Comparison of ENCODE assay signal across 2 cellular contexts in genomic region chr15:51799908-51800252, GRCh38.
TF ChIP-seq lines count a peak whose summit lies in the region.

No MANE protein-coding gene starts in this region.

TF ChIP-seq in HepG2, 621 proteins besides CTCF, POLR2A, EP300 and RAD21:
- TF ChIP-seq ZNF160 (CRISPR knock-in tag; IDR thresholded peaks at IDR 0.05): no peak
- no peak for TF ChIP-seq ATF2 (CRISPR knock-in tag; IDR thresholded peaks at IDR 0.05)
- TF ChIP-seq PLRG1 (conservative IDR thresholded peaks at IDR 0.05): no peak
- no peak for TF ChIP-seq MBD4 (IDR thresholded peaks at IDR 0.05; ENCODE audit: borderline replicate concordance, low read length)
- no peak for TF ChIP-seq KAT2B (IDR thresholded peaks at IDR 0.05; ENCODE audit: borderline replicate concordance, low read depth, low read length)
- TF ChIP-seq MAFF (IDR thresholded peaks at IDR 0.05; ENCODE audit: low read depth, low read length): 0 out of 2 replicates have a peak, but pooled peaks have one; percentile 42
- TF ChIP-seq GTF2F1 (IDR thresholded peaks at IDR 0.05; ENCODE audit: low read length): no peak
- TF ChIP-seq MAFK (conservative IDR thresholded peaks at IDR 0.05 in 1 of 2, IDR thresholded peaks at IDR 0.05 in 1 of 2; ENCODE audit: low read length in 2 of 2): peak; percentile 29 to 66; a peak in 3 of 4 replicates
- no peak for TF ChIP-seq NFIB (CRISPR knock-in tag; IDR thresholded peaks at IDR 0.05; ENCODE audit: borderline replicate concordance)

TF ChIP-seq in IMR-90, 13 proteins besides CTCF, POLR2A, EP300 and RAD21:
- TF ChIP-seq MAFK (IDR thresholded peaks at IDR 0.05; ENCODE audit: low read depth, low read length) (peak; percentile 40; the same call in 1 of the 2 replicates), USF2 (IDR thresholded peaks at IDR 0.05; ENCODE audit: low read depth, low read length) (no peak)
